ENCODE assay signal across 23 cellular contexts in genomic region chr13:105569816-105570215, GRCh38.
DNase-seq lines count a peak whose midpoint lies in the region; ATAC-seq and TF ChIP-seq lines count a peak whose summit lies in the region.
"Had no signal": no experiment of that assay in that cellular context is flagged by ENCODE, and none has a peak within 500 bp of the region (broad histone marks: within the 10 kb centered on the region; RNA-seq: fewer than 3 reads in every experiment).

No MANE protein-coding gene starts in this region.

- BruUV-seq in OCI-LY7 (replicated peaks; lab: Mats Ljungman, UMichigan), result no TSS peak

- H4K20me1 ChIP-seq in SK-N-SH (ENCODE audit: insufficient read depth) (no peaks in the 10 kb centered on the region), OCI-LY7 (ENCODE audit: insufficient read depth, low read length) (no peaks in the 10 kb centered on the region)
- H4K20me1 ChIP-seq: BLaER1 had no signal

- CTCF ChIA-PET in SK-N-SH (lab: Yijun Ruan, JAX), result interaction anchor here (1.0 kb wide), 1 partner anchor 11 kb away, joined by 3 read pairs; no protein-coding TSS in a partner anchor
- CTCF ChIA-PET in OCI-LY7 (lab: Charles Lee; ENCODE audit: unreplicated experiment), result no interaction called here

- intact Hi-C loops in gastrocnemius medialis (cut with DNase I; ENCODE audit: low total_unique reads), result no loop called here
- intact Hi-C loops in OCI-LY7 (cut with micrococcal nuclease; ENCODE audit: unreplicated experiment), result no loop called here

- H3K27me3 ChIP-seq in SK-N-SH (ENCODE audit: insufficient read depth) (no peaks in the 10 kb centered on the region), gastrocnemius medialis (no peaks in the 10 kb centered on the region)
- H3K27me3 ChIP-seq: BLaER1, SJCRH30 had no signal

- no peaks in the 10 kb centered on the region for H3K36me3 ChIP-seq in SK-N-SH (replicated peaks in 1 of 2; ENCODE audit: control insufficient read depth in 1 of 2, insufficient read depth in 2 of 2, low read length in 1 of 2)
- no peaks in the 10 kb centered on the region for H3K36me3 ChIP-seq in gastrocnemius medialis
- no peaks in the 10 kb centered on the region for H3K36me3 ChIP-seq in OCI-LY7 (ENCODE audit: insufficient read depth, low read length)
- H3K36me3 ChIP-seq: BLaER1, SJCRH30 had no signal

- no peak overlapping the region for H3K4me2 ChIP-seq in SK-N-SH
- no peak overlapping the region for H3K4me2 ChIP-seq in OCI-LY7 (ENCODE audit: low read length)
- H3K4me2 ChIP-seq: BLaER1 had no signal

- no peak for TF ChIP-seq RAD21 in SK-N-SH (IDR thresholded peaks at IDR 0.05; ENCODE audit: low read length)

- H3K9me2 ChIP-seq in SK-N-SH, result no peaks in the 10 kb centered on the region
- H3K9me2 ChIP-seq in OCI-LY7 (ENCODE audit: insufficient read depth, low read length), result no peaks in the 10 kb centered on the region

- WGBS in SK-N-SH (ENCODE audit: low lambda C conversion rate), result 53% methylated on average over 2 of the region's 2 CpGs

- H3K9me3 ChIP-seq in SK-N-SH (no peaks in the 10 kb centered on the region), gastrocnemius medialis (no peaks in the 10 kb centered on the region), OCI-LY7 (ENCODE audit: low read length) (no peaks in the 10 kb centered on the region)
- H3K9me3 ChIP-seq: SJCRH30 had no signal

- H3K9ac ChIP-seq in SK-N-SH, result no peak overlapping the region
- H3K9ac ChIP-seq: BLaER1, GM23248 had no signal

- H3K79me2 ChIP-seq in SK-N-SH (ENCODE audit: insufficient read depth) (no peaks in the 10 kb centered on the region), OCI-LY7 (ENCODE audit: insufficient read depth, low read depth, low read length) (no peaks in the 10 kb centered on the region)

- H3K27ac ChIP-seq in SK-N-SH (ENCODE audit: low read depth in 2 of 2, low read length in 1 of 2), result no peak overlapping the region
- no peak overlapping the region for H3K27ac ChIP-seq in gastrocnemius medialis
- no peak overlapping the region for H3K27ac ChIP-seq in OCI-LY7 (ENCODE audit: low read depth, low read length, poor library complexity, severe bottlenecking)
- H3K27ac ChIP-seq: BLaER1, GM23248, SJCRH30 had no signal

- H2AFZ ChIP-seq in SK-N-SH (ENCODE audit: low read depth), result no peak overlapping the region
- no peak overlapping the region for H2AFZ ChIP-seq in OCI-LY7 (ENCODE audit: low read length)
- H2AFZ ChIP-seq: GM23248 had no signal

- H3K4me1 ChIP-seq in SK-N-SH (ENCODE audit: control insufficient read depth in 1 of 2, insufficient read depth in 2 of 2, low read depth in 1 of 2, low read length in 1 of 2) (peaks cover 0 to 2% of the 10 kb centered on the region in 2 experiments; a peak in 1 of 4 replicates), gastrocnemius medialis (no peaks in the 10 kb centered on the region), OCI-LY7 (ENCODE audit: insufficient read depth, low read length, poor library complexity, severe bottlenecking) (no peaks in the 10 kb centered on the region)
- H3K4me1 ChIP-seq: BLaER1, SJCRH30 had no signal

- H3K4me3 ChIP-seq in SK-N-SH (ENCODE audit: low read depth in 2 of 2, low read length in 1 of 2) (no peak overlapping the region), gastrocnemius medialis (no peak overlapping the region), OCI-LY7 (ENCODE audit: low read depth, low read length, poor library complexity, severe bottlenecking) (no peak overlapping the region)
- H3K4me3 ChIP-seq: BLaER1, GM23248, SJCRH30 had no signal

- TF ChIP-seq POLR2A in gastrocnemius medialis (IDR thresholded peaks at IDR 0.05), result no peak

- in situ Hi-C loops in gastrocnemius medialis (cut with MboI; ENCODE audit: low sequenced_read_pairs in 4 of 4), result no loop called here

- peak; percentile 62 for DNase-seq in SIG-M5 treated with dmso at 0.1 percent for 504 hours (lab: John Stamatoyannopoulos, UW; ENCODE audit: unreplicated experiment)
- DNase-seq in SIG-M5 (lab: John Stamatoyannopoulos, UW), result no peak
- DNase-seq in NOMO-1 (lab: John Stamatoyannopoulos, UW; ENCODE audit: unreplicated experiment in 2 of 2), result peak; percentile 67 to 84
- peak; percentile 12 for DNase-seq in SK-N-SH
- no peak for DNase-seq in gastrocnemius medialis
- DNase-seq in OCI-LY7 (ENCODE audit: low spot score), result no peak
- DNase-seq: 8988T; ACHN; CD4-positive, CD25-positive, alpha-beta regulatory T cell; GM23248; H9; Karpas-422; NCI-H1092; NCI-H1436 treated with DMSO at 0.1 percent for 48 hours; NCI-H1930; NCI-H2107; NCI-H524 treated with DMSO at 0.1 percent for 48 hours; NCI-H774; SJCRH30; T-helper 1 cell had no signal

- POLR2A ChIA-PET in SK-N-SH (lab: Yijun Ruan, JAX) (no interaction called here), OCI-LY7 (lab: Charles Lee) (interaction anchor here (0.6 kb wide), 1 partner anchor 14 kb away, joined by 3 read pairs; no protein-coding TSS in a partner anchor)

- no peak for ATAC-seq in gastrocnemius medialis
- no peak for ATAC-seq in GM21528 (IDR thresholded peaks at IDR 0.05; ENCODE audit: low FRiP score, unreplicated experiment)
- ATAC-seq: HepG2 had no signal

- H3F3A ChIP-seq in SK-N-SH (replicated peaks; ENCODE audit: insufficient read depth), result no peaks in the 10 kb centered on the region

- TF ChIP-seq CTCF in SK-N-SH (IDR thresholded peaks at IDR 0.05) (no peak), gastrocnemius medialis (IDR thresholded peaks at IDR 0.05 in 4 of 5, conservative IDR thresholded peaks at IDR 0.05 in 1 of 5) (no peak), OCI-LY7 (conservative IDR thresholded peaks at IDR 0.05; ENCODE audit: low read length) (no peak)

- peak in 1 of 2 experiments; percentile 56; a peak in 2 of 4 replicates for TF ChIP-seq EP300 in SK-N-SH (IDR thresholded peaks at IDR 0.05; ENCODE audit: borderline replicate concordance in 1 of 2, low read depth in 1 of 2, low read length in 1 of 2)

TF ChIP-seq in SK-N-SH, 30 proteins besides CTCF, POLR2A, EP300 and RAD21:
- TF ChIP-seq RCOR1 (IDR thresholded peaks at IDR 0.05; ENCODE audit: low read length) (no peak), RFX5 (IDR thresholded peaks at IDR 0.05; ENCODE audit: low read length) (no peak), GABPA (IDR thresholded peaks at IDR 0.05; ENCODE audit: low read depth) (no peak), POLR2AphosphoS5 (IDR thresholded peaks at IDR 0.05; ENCODE audit: low read depth, low read length) (no peak), MEF2A (IDR thresholded peaks at IDR 0.05; ENCODE audit: borderline replicate concordance, low read depth) (no peak), MXI1 (IDR thresholded peaks at IDR 0.05; ENCODE audit: low read depth, low read length) (no peak), FOXM1 (IDR thresholded peaks at IDR 0.05; ENCODE audit: low read depth) (no peak)

Comparison
In these comparisons a context has a peak if more than half of its experiments do, and no peak if none do; other contexts are left out.
1. DNase-seq: peak in SIG-M5 treated with dmso at 0.1 percent for 504 hours (single experiment), NOMO-1 (2 of 2) and SK-N-SH (single experiment); none in SIG-M5 (single experiment), gastrocnemius medialis (0 of 2) and OCI-LY7 (single experiment).